ENCODE assay signal across 15 cellular contexts in the genomic region with DNA sequence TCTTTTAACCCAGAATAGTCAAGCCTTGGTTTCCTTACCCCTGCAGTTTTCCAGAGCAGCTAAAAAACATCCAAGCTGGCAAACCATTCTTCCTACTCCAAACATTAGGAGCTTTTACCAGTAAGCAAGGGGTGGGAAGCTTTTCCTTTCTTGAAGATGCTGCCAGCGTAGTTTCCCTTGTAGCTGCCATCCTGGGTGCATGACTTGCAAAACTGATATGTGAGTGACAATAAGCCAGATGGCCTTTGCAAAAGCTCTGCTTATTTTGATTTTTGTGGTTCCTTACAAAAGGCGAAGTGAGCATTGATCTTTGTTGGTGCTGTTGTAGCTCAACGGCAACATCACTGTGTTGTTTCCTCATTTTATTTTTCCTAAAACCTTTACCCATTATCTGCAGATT.
DNase-seq lines count a peak whose midpoint lies in the region; ATAC-seq, FAIRE-seq and TF ChIP-seq lines count a peak whose summit lies in the region.
"Had no signal": no experiment of that assay in that cellular context is flagged by ENCODE, and none has a peak within 500 bp of the region (broad histone marks: within the 10 kb centered on the region; RNA-seq: fewer than 3 reads in every experiment).

No MANE protein-coding gene starts in this region.

- CTCF ChIA-PET in endothelial cell of umbilical vein (lab: Charles Lee), result interaction anchor here (0.8 to 6.1 kb wide), 5 partner anchors 9 to 23 kb away, joined by 4 to 65 read pairs (median 7); no protein-coding TSS in a partner anchor

- H3K4me3 ChIP-seq in BLaER1 (no peak overlapping the region), GM23338 (no peak overlapping the region), endothelial cell of umbilical vein (replicated peaks in 1 of 3; ENCODE audit: insufficient read depth in 1 of 3, low read depth in 1 of 3, low read length in 3 of 3) (no peak overlapping the region), WERI-Rb-1 (ENCODE audit: low read depth, low read length) (no peak overlapping the region)

- H3K36me3 Mint-ChIP-seq in GM23338 (ENCODE audit: low read depth) (no peaks in the 10 kb centered on the region), neural crest cell (ENCODE audit: low read depth) (no peaks in the 10 kb centered on the region)
- H3K36me3 Mint-ChIP-seq: natural killer cell had no signal

- DNase-seq in GM23338 (ENCODE audit: low spot score) (no peak), endothelial cell of umbilical vein (ENCODE audit: low read depth, low spot score) (no peak), neural crest cell (ENCODE audit: low read depth, low spot score) (no peak), NCI-H1092 (lab: John Stamatoyannopoulos, UW) (no peak), WERI-Rb-1 (no peak)
- DNase-seq: activated B cell treated with CpG ODN at 0.5 μM for 24 hours; activated CD8-positive, alpha-beta memory T cell treated with anti-CD3 and anti-CD28 coated beads for 24 hours; AML-193; foreskin fibroblast; natural killer cell; RPMI8226 had no signal

- H3K79me2 ChIP-seq in GM23338 (replicated peaks; ENCODE audit: insufficient read depth), result no peaks in the 10 kb centered on the region
- peaks cover 6% of the 10 kb centered on the region for H3K79me2 ChIP-seq in endothelial cell of umbilical vein (ENCODE audit: control insufficient read depth, insufficient read depth, low read length)

- TF ChIP-seq CTCF in GM23338 (conservative IDR thresholded peaks at IDR 0.05; ENCODE audit: low read depth in 2 of 2) (no peak), endothelial cell of umbilical vein (IDR thresholded peaks at IDR 0.05; ENCODE audit: extremely low read depth in 1 of 2, insufficient read depth in 1 of 2, low read depth in 1 of 2, low read length in 2 of 2) (no peak), neural crest cell (conservative IDR thresholded peaks at IDR 0.05) (no peak), WERI-Rb-1 (IDR thresholded peaks at IDR 0.05; ENCODE audit: low read depth, low read length) (no peak)

- H3K27ac Mint-ChIP-seq in GM23338, result no peak overlapping the region
- H3K27ac Mint-ChIP-seq in neural crest cell (ENCODE audit: unreplicated experiment), result peak overlapping the region; percentile 14
- H3K27ac Mint-ChIP-seq: activated B cell treated with CpG ODN at 0.5 μM for 24 hours, natural killer cell had no signal

- H3K27me3 ChIP-seq in BLaER1, result no peaks in the 10 kb centered on the region; the same call in 1 of the 2 replicates
- no peaks in the 10 kb centered on the region for H3K27me3 ChIP-seq in GM23338 (ENCODE audit: insufficient read depth)
- H3K27me3 ChIP-seq in endothelial cell of umbilical vein (ENCODE audit: control insufficient read depth in 2 of 2, insufficient read depth in 2 of 2, low read length in 2 of 2), result no peaks in the 10 kb centered on the region
- no peaks in the 10 kb centered on the region for H3K27me3 ChIP-seq in WERI-Rb-1 (ENCODE audit: insufficient read depth, low read depth, severe bottlenecking)

- POLR2A ChIA-PET in endothelial cell of umbilical vein (lab: Charles Lee), result interaction anchor here (1.2 kb wide), 1 partner anchor 12 kb away, joined by 3 read pairs; no protein-coding TSS in a partner anchor

- H3K27me3 Mint-ChIP-seq in GM23338 (ENCODE audit: insufficient read depth, low read depth, poor library complexity), result no peaks in the 10 kb centered on the region
- H3K27me3 Mint-ChIP-seq in neural crest cell (ENCODE audit: low read depth), result no peaks in the 10 kb centered on the region
- H3K27me3 Mint-ChIP-seq: central memory CD8-positive, alpha-beta T cell had no signal

- H3K9me3 Mint-ChIP-seq in GM23338 (no peaks in the 10 kb centered on the region), neural crest cell (no peaks in the 10 kb centered on the region)
- H3K9me3 Mint-ChIP-seq: activated B cell treated with CpG ODN at 0.5 μM for 24 hours; central memory CD8-positive, alpha-beta T cell; natural killer cell had no signal

- BruUV-seq in endothelial cell of umbilical vein (replicated peaks; lab: Mats Ljungman, UMichigan), result no TSS peak

- H3K4me1 ChIP-seq in BLaER1, result peaks cover 41% of the 10 kb centered on the region
- no peaks in the 10 kb centered on the region for H3K4me1 ChIP-seq in GM23338 (ENCODE audit: insufficient read depth)
- peaks cover 41% of the 10 kb centered on the region for H3K4me1 ChIP-seq in endothelial cell of umbilical vein (ENCODE audit: control insufficient read depth, extremely low read depth, insufficient read depth, low read length)

- H3K9ac ChIP-seq in BLaER1 (no peak overlapping the region), endothelial cell of umbilical vein (replicated peaks; ENCODE audit: extremely low read depth, insufficient read depth, low read length) (no peak overlapping the region)

- H2AFZ ChIP-seq in GM23338, result no peak overlapping the region
- no peak overlapping the region for H2AFZ ChIP-seq in endothelial cell of umbilical vein (ENCODE audit: low read depth, low read length)

- H3K4me2 ChIP-seq in BLaER1 (peak overlapping the region; percentile 62), GM23338 (no peak overlapping the region), endothelial cell of umbilical vein (ENCODE audit: insufficient read depth, low read length) (no peak overlapping the region)

- peaks cover 6% of the 10 kb centered on the region; the same call in 2 of the 3 replicates for H3K4me1 Mint-ChIP-seq in GM23338
- H3K4me1 Mint-ChIP-seq in neural crest cell, result peaks cover 17% of the 10 kb centered on the region
- H3K4me1 Mint-ChIP-seq: activated B cell treated with CpG ODN at 0.5 μM for 24 hours had no signal

- H4K20me1 ChIP-seq in BLaER1 (no peaks in the 10 kb centered on the region), GM23338 (replicated peaks; ENCODE audit: insufficient read depth) (no peaks in the 10 kb centered on the region), endothelial cell of umbilical vein (replicated peaks; ENCODE audit: control insufficient read depth, extremely low read depth, insufficient read depth, low read length) (no peaks in the 10 kb centered on the region)

- intact Hi-C loops in endothelial cell of umbilical vein (cut with micrococcal nuclease), result no loop called here

- no peak for FAIRE-seq in endothelial cell of umbilical vein (lab: Jason Lieb, UNC)
- FAIRE-seq: D721Med had no signal

- H3K9me1 ChIP-seq in endothelial cell of umbilical vein (replicated peaks; ENCODE audit: control insufficient read depth, extremely low read depth, insufficient read depth, low read length), result no peaks in the 10 kb centered on the region

- dilution Hi-C loops in endothelial cell of umbilical vein (cut with MboI; ENCODE audit: extremely low pct_ligation_motif_present, low sequenced_read_pairs), result no loop called here

- no peak for ATAC-seq in GM23338
- no peak for ATAC-seq in HG02623 (IDR thresholded peaks at IDR 0.05; ENCODE audit: unreplicated experiment)
- ATAC-seq: natural killer cell had no signal

- H3K9me2 ChIP-seq in GM23338 (ENCODE audit: insufficient read depth), result no peaks in the 10 kb centered on the region

- TF ChIP-seq POLR2A in endothelial cell of umbilical vein (IDR thresholded peaks at IDR 0.05; ENCODE audit: low read depth, low read length), result no peak

- H3K36me3 ChIP-seq in BLaER1 (no peaks in the 10 kb centered on the region), GM23338 (ENCODE audit: insufficient read depth) (no peaks in the 10 kb centered on the region), endothelial cell of umbilical vein (ENCODE audit: control insufficient read depth in 2 of 2, extremely low read depth in 1 of 2, insufficient read depth in 2 of 2, low read length in 2 of 2) (peaks cover 6 to 9% of the 10 kb centered on the region in 2 experiments), WERI-Rb-1 (peaks cover 4% of the 10 kb centered on the region)

- H3K4me3 Mint-ChIP-seq in GM23338, result no peak overlapping the region
- H3K4me3 Mint-ChIP-seq in neural crest cell, result no peak overlapping the region
- H3K4me3 Mint-ChIP-seq: activated B cell treated with CpG ODN at 0.5 μM for 24 hours; central memory CD8-positive, alpha-beta T cell; natural killer cell had no signal

- H3F3A ChIP-seq in GM23338 (replicated peaks; ENCODE audit: low read depth), result no peaks in the 10 kb centered on the region

- no peak overlapping the region for H3K27ac ChIP-seq in BLaER1
- H3K27ac ChIP-seq in GM23338 (ENCODE audit: low read depth), result 0 out of 2 replicates have a peak overlapping the region, but pooled peaks have one; percentile 24
- peak overlapping the region; percentile 13 for H3K27ac ChIP-seq in endothelial cell of umbilical vein (ENCODE audit: insufficient read depth, low read depth, low read length)
- H3K27ac ChIP-seq in WERI-Rb-1, result no peak overlapping the region

- H3K9me3 ChIP-seq in BLaER1 (no peaks in the 10 kb centered on the region), endothelial cell of umbilical vein (replicated peaks; ENCODE audit: control insufficient read depth, insufficient read depth, low read length) (no peaks in the 10 kb centered on the region), WERI-Rb-1 (ENCODE audit: severe bottlenecking) (no peaks in the 10 kb centered on the region)

TF ChIP-seq in GM23338, 12 proteins besides CTCF, POLR2A, EP300 and RAD21 (continues in another document):
- no peak for TF ChIP-seq NANOG (IDR thresholded peaks at IDR 0.05; ENCODE audit: borderline replicate concordance)

TF ChIP-seq in endothelial cell of umbilical vein, 7 proteins besides CTCF, POLR2A, EP300 and RAD21:
- TF ChIP-seq POLR2AphosphoS5 (IDR thresholded peaks at IDR 0.05; ENCODE audit: insufficient read depth, low read depth, low read length) (no peak), GATA2 (IDR thresholded peaks at IDR 0.05; ENCODE audit: insufficient read depth, insufficient read length, low read depth, low read length) (no peak), FOS (IDR thresholded peaks at IDR 0.05; ENCODE audit: borderline replicate concordance, insufficient read depth, low read length) (no peak), EZH2 (IDR thresholded peaks at IDR 0.05; ENCODE audit: borderline replicate concordance, low read depth, low read length, severe bottlenecking) (no peak), MYC (IDR thresholded peaks at IDR 0.05; ENCODE audit: low read depth, low read length) (no peak), JUN (IDR thresholded peaks at IDR 0.05; ENCODE audit: borderline replicate concordance, insufficient read depth, insufficient read length, low read depth) (no peak)
- TF ChIP-seq, protein P1, sequence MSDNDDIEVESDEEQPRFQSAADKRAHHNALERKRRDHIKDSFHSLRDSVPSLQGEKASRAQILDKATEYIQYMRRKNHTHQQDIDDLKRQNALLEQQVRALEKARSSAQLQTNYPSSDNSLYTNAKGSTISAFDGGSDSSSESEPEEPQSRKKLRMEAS (IDR thresholded peaks at IDR 0.05; ENCODE audit: insufficient read depth, insufficient read length), result no peak

Comparison
In these comparisons a context has a peak if more than half of its experiments do, and no peak if none do; other contexts are left out.
1. H3K27ac ChIP-seq: peak in GM23338 (single experiment) and endothelial cell of umbilical vein (single experiment); none in BLaER1 (single experiment) and WERI-Rb-1 (single experiment).